In the genomic region with DNA sequence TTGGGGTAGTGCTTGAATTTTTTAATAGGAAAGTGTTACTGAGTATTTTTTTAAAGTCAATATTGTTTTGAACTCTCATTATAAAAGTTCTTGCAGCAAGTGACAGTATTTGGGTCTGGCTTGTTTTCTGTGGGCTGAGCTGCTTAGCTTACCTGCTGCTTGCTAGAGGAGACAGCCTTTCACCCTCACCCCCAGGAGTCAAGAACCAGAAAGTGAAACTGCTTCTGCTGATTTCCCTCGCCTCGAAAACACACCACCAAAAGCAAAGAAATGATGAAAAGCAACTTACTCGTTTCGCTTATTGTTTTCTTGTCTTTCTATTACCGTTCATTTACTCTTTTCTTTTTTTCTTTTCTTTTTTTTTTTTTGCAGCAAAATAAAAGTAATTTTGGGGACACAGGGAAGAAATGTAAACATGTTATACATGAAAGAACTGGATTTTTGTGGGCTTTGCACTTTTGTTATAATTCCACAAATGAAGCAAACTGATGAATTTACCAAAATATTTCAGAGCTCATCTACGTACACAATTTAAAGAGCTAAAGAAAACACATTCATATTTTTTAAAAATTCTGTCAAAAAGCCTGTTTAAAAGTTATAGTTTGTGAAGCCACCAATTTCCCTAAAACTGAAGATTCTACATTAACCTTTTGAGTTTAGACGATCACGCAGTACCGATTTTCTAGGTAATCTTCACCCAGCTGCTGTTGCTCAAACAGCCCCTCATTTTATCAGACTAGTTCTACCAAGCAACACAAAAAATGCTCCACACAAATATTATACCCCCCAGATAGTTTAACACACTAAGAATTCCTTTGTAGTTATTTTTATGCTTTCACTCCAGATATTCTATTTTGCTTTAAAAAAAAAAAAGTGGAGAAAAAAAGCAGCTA, we compare ENCODE assay signal across 8 cellular contexts.
DNase-seq lines count a peak whose midpoint lies in the region; ATAC-seq and TF ChIP-seq lines count a peak whose summit lies in the region.

No MANE protein-coding gene starts in this region.

- H3K4me3 ChIP-seq in mucosa of stomach (ENCODE audit: low read length) = no peak overlapping the region

- no peak for TF ChIP-seq CTCF in GM13976 (IDR thresholded peaks at IDR 0.05; ENCODE audit: borderline replicate concordance, control extremely low read depth, extremely low read depth, insufficient read depth, missing control alignments)

- H3K27me3 ChIP-seq in mucosa of stomach (ENCODE audit: control insufficient read depth, insufficient read depth, low read length) = no peaks in the 10 kb centered on the region

- H3K9me3 ChIP-seq in mucosa of stomach (ENCODE audit: control insufficient read depth, low read length) = no peaks in the 10 kb centered on the region

- no peaks in the 10 kb centered on the region for H3K36me3 ChIP-seq in mucosa of stomach (ENCODE audit: control insufficient read depth, insufficient read depth, low read length)

- in situ Hi-C loops in GM13976 (cut with MboI; ENCODE audit: low sequenced_read_pairs, unreplicated experiment) = no loop called here

- peaks cover 14% of the 10 kb centered on the region for H3K4me1 ChIP-seq in mucosa of stomach (ENCODE audit: control insufficient read depth, insufficient read depth, low read length)

- H3K9ac ChIP-seq in mucosa of stomach (ENCODE audit: low read length) = peak overlapping the region; percentile 44

- DNase-seq in GM13976 (ENCODE audit: low spot score) (peak; percentile 70), OCI-M2 (lab: John Stamatoyannopoulos, UW; ENCODE audit: unreplicated experiment) (no peak), NCI-H345 treated with DMSO at 0.1 percent for 48 hours (lab: John Stamatoyannopoulos, UW; ENCODE audit: unreplicated experiment) (no peak), NCI-H82 treated with DMSO at 0.1 percent for 48 hours (lab: John Stamatoyannopoulos, UW; ENCODE audit: unreplicated experiment) (no peak), iPS-NIHi7 (ENCODE audit: extremely low spot score) (no peak)
- peak; percentile 46 for DNase-seq in activated CD8-positive, alpha-beta memory T cell treated with anti-CD3 and anti-CD28 coated beads, Interleukin-2, amount 50 U/mL, for 4 hours

- peak; percentile 57 for ATAC-seq in HG03108 (IDR thresholded peaks at IDR 0.05; ENCODE audit: unreplicated experiment)

Comparison
In these comparisons a context has a peak if more than half of its experiments do, and no peak if none do; other contexts are left out.
1. DNase-seq: peak in GM13976 (single experiment) and activated CD8-positive, alpha-beta memory T cell treated with anti-CD3 and anti-CD28 coated beads, Interleukin-2, amount 50 U/mL, for 4 hours (single experiment); none in OCI-M2 (single experiment), NCI-H345 treated with DMSO at 0.1 percent for 48 hours (single experiment), NCI-H82 treated with DMSO at 0.1 percent for 48 hours (single experiment) and iPS-NIHi7 (single experiment).